ENCODE assay signal across 10 cellular contexts in genomic region chr12:50087995-50088394, GRCh38. TPM values are rescaled to one million over a fixed set of nuclear protein-coding genes. Genes with fewer than 3 reads are reported as not detected.
DNase-seq lines count a peak whose midpoint lies in the region; ATAC-seq, FAIRE-seq and TF ChIP-seq lines count a peak whose summit lies in the region.
"Had no signal": no experiment of that assay in that cellular context is flagged by ENCODE, and none has a peak within 500 bp of the region (broad histone marks: within the 10 kb centered on the region; RNA-seq: fewer than 3 reads in every experiment).

No MANE protein-coding gene starts in this region.

- no peak overlapping the region for H2AFZ ChIP-seq in Loucy (ENCODE audit: low read length)

- H3K9me3 ChIP-seq in BLaER1 treated with 17β-estradiol and CSF1 and Interleukin-3, amounts not matched to agents 10 nM and 100 nM (replicated peaks in 1 of 11) = no peaks in the 10 kb centered on the region
- no peaks in the 10 kb centered on the region for H3K9me3 ChIP-seq in Loucy (ENCODE audit: insufficient read depth, low read depth, low read length)
- H3K9me3 ChIP-seq in Caco-2 = no peaks in the 10 kb centered on the region

- TF ChIP-seq CTCF in Loucy (conservative IDR thresholded peaks at IDR 0.05; ENCODE audit: low read length) = no peak
- no peak for TF ChIP-seq CTCF in bronchial epithelial cell (IDR thresholded peaks at IDR 0.05; ENCODE audit: insufficient read depth, low read length, severe bottlenecking)
- no peak for TF ChIP-seq CTCF in Caco-2 (IDR thresholded peaks at IDR 0.05; ENCODE audit: insufficient read depth in 1 of 2, low read depth in 1 of 2, low read length in 1 of 2, severe bottlenecking in 1 of 2, unreplicated experiment in 1 of 2)

- H3K9me3 Mint-ChIP-seq in naive thymus-derived CD8-positive, alpha-beta T cell = no peaks in the 10 kb centered on the region
- H3K9me3 Mint-ChIP-seq in Caco-2 (ENCODE audit: unreplicated experiment) = no peaks in the 10 kb centered on the region
- H3K9me3 Mint-ChIP-seq: activated naive CD8-positive, alpha-beta T cell treated with anti-CD3 and anti-CD28 coated beads, Interleukin-2, amount 10 ng/mL, durations not matched to agents 7 days and 5 days had no signal

- ATAC-seq in naive thymus-derived CD8-positive, alpha-beta T cell = no peak
- ATAC-seq in GM18867 (IDR thresholded peaks at IDR 0.05; ENCODE audit: unreplicated experiment) (no peak), GM21529 (IDR thresholded peaks at IDR 0.05; ENCODE audit: unreplicated experiment) (no peak)

- BruUV-seq in Caco-2 (replicated peaks; lab: Mats Ljungman, UMichigan) = no TSS peak

- DNase-seq in bronchial epithelial cell (ENCODE audit: low read depth) (peak; percentile 95), HTR-8/SVneo (ENCODE audit: insufficient read length, low spot score) (no peak), Caco-2 (no peak)
- DNase-seq in naive thymus-derived CD8-positive, alpha-beta T cell = no peak
- DNase-seq: activated naive CD8-positive, alpha-beta T cell treated with anti-CD3 and anti-CD28 coated beads, Interleukin-2, amount 10 ng/mL, durations not matched to agents 7 days and 5 days; retina had no signal

- H3K36me3 Mint-ChIP-seq in naive thymus-derived CD8-positive, alpha-beta T cell = peaks cover 0 to 63% (median 11%) of the 10 kb centered on the region in 3 donors
- H3K36me3 Mint-ChIP-seq in Caco-2 (ENCODE audit: insufficient read depth, unreplicated experiment) = peaks cover 73% of the 10 kb centered on the region

- H4K20me1 ChIP-seq in BLaER1 treated with 17β-estradiol and CSF1 and Interleukin-3, amounts not matched to agents 10 nM and 100 nM = peaks cover 0 to 47% (median 37%) of the 10 kb centered on the region in 11 experiments; a peak in 19 of 22 replicates
- H4K20me1 ChIP-seq in Loucy (ENCODE audit: insufficient read depth, low read length, poor library complexity, severe bottlenecking) = peaks cover 23% of the 10 kb centered on the region

- H3K4me1 ChIP-seq in BLaER1 treated with 17β-estradiol and CSF1 and Interleukin-3, amounts not matched to agents 10 nM and 100 nM = peaks cover 35 to 52% (median 44%) of the 10 kb centered on the region in 10 experiments
- H3K4me1 ChIP-seq in Loucy (ENCODE audit: insufficient read depth, low read length, poor library complexity, severe bottlenecking) (peaks cover 24% of the 10 kb centered on the region), Caco-2 (peaks cover 20% of the 10 kb centered on the region)

- CTCF ChIA-PET in Caco-2 (lab: Charles Lee) = interaction anchor here (0.6 to 2.1 kb wide), 5 partner anchors 13 to 59 kb away, joined by 3 to 13 read pairs (median 3); partner anchors contain the start of gene COX14

- H3K4me1 Mint-ChIP-seq in naive thymus-derived CD8-positive, alpha-beta T cell = peaks cover 21 to 43% (median 37%) of the 10 kb centered on the region in 4 donors
- peaks cover 20% of the 10 kb centered on the region for H3K4me1 Mint-ChIP-seq in Caco-2 (ENCODE audit: low read depth, unreplicated experiment)

- POLR2A ChIA-PET in naive thymus-derived CD8-positive, alpha-beta T cell (lab: Charles Lee) = interaction anchor here (2.8 to 2.9 kb wide), 2 partner anchors 24 to 79 kb away, joined by 10 to 21 read pairs; partner anchors contain the start of genes CERS5 and COX14
- POLR2A ChIA-PET in Caco-2 (lab: Charles Lee) = interaction anchor here (1.3 kb wide), 1 partner anchor 22 kb away, joined by 3 read pairs; no protein-coding TSS in a partner anchor

- FAIRE-seq in bronchial epithelial cell (lab: Jason Lieb, UNC) (no peak), HTR-8/SVneo (lab: Jason Lieb, UNC) (no peak)

- peak overlapping the region; percentile 16 to 93 (median 49) for H3K4me2 ChIP-seq in BLaER1 treated with 17β-estradiol and CSF1 and Interleukin-3, amounts not matched to agents 10 nM and 100 nM
- peak overlapping the region; percentile 87 for H3K4me2 ChIP-seq in Loucy (ENCODE audit: low read depth, low read length, poor library complexity, severe bottlenecking)

- peak overlapping the region in 1 of 10 experiments; percentile 24; a peak in 1 of 20 replicates for H3K4me3 ChIP-seq in BLaER1 treated with 17β-estradiol and CSF1 and Interleukin-3, amounts not matched to agents 10 nM and 100 nM
- H3K4me3 ChIP-seq in Loucy (ENCODE audit: low read length, poor library complexity, severe bottlenecking) = peak overlapping the region; percentile 13
- no peak overlapping the region for H3K4me3 ChIP-seq in bronchial epithelial cell (ENCODE audit: low read depth, low read length)
- no peak overlapping the region for H3K4me3 ChIP-seq in Caco-2 (ENCODE audit: low read depth, low read length)

- H3F3A ChIP-seq in Loucy (ENCODE audit: low read depth) = peaks cover 19% of the 10 kb centered on the region

- peak overlapping the region in 10 of 11 experiments; percentile 13 to 57 (median 40); a peak in 15 of 22 replicates for H3K9ac ChIP-seq in BLaER1 treated with 17β-estradiol and CSF1 and Interleukin-3, amounts not matched to agents 10 nM and 100 nM
- peak overlapping the region; percentile 19 for H3K9ac ChIP-seq in Loucy (ENCODE audit: low read depth, low read length, poor library complexity, severe bottlenecking)

- no peaks in the 10 kb centered on the region for H3K27me3 Mint-ChIP-seq in naive thymus-derived CD8-positive, alpha-beta T cell
- no peaks in the 10 kb centered on the region for H3K27me3 Mint-ChIP-seq in Caco-2 (ENCODE audit: insufficient read depth, unreplicated experiment)
- H3K27me3 Mint-ChIP-seq: activated naive CD8-positive, alpha-beta T cell treated with anti-CD3 and anti-CD28 coated beads, Interleukin-2, amount 10 ng/mL, durations not matched to agents 7 days and 5 days had no signal

- no peaks in the 10 kb centered on the region for H3K27me3 ChIP-seq in BLaER1 treated with 17β-estradiol and CSF1 and Interleukin-3, amounts not matched to agents 10 nM and 100 nM
- H3K27me3 ChIP-seq in Loucy (ENCODE audit: insufficient read depth, low read length, poor library complexity, severe bottlenecking) (no peaks in the 10 kb centered on the region), bronchial epithelial cell (ENCODE audit: control insufficient read depth, insufficient read depth, low read length) (no peaks in the 10 kb centered on the region), Caco-2 (replicated peaks; ENCODE audit: control insufficient read depth, insufficient read depth, low read length) (no peaks in the 10 kb centered on the region)

- H3K79me2 ChIP-seq in Loucy (ENCODE audit: insufficient read depth, low read length) = peaks cover 30% of the 10 kb centered on the region

- peaks cover 61 to 68% (median 66%) of the 10 kb centered on the region in 11 experiments for H3K36me3 ChIP-seq in BLaER1 treated with 17β-estradiol and CSF1 and Interleukin-3, amounts not matched to agents 10 nM and 100 nM
- H3K36me3 ChIP-seq in Loucy (ENCODE audit: insufficient read depth, low read length) = peaks cover 41% of the 10 kb centered on the region
- H3K36me3 ChIP-seq in bronchial epithelial cell (ENCODE audit: control insufficient read depth, insufficient read depth, low read length) = peaks cover 13% of the 10 kb centered on the region
- H3K36me3 ChIP-seq in Caco-2 (ENCODE audit: control insufficient read depth, insufficient read depth, low read length) = peaks cover 17% of the 10 kb centered on the region

- peak overlapping the region in 8 of 10 donors; percentile 2 to 84 (median 28) for H3K27ac Mint-ChIP-seq in naive thymus-derived CD8-positive, alpha-beta T cell
- H3K27ac Mint-ChIP-seq in Caco-2 (ENCODE audit: unreplicated experiment) = no peak overlapping the region
- H3K27ac Mint-ChIP-seq: activated naive CD8-positive, alpha-beta T cell treated with anti-CD3 and anti-CD28 coated beads, Interleukin-2, amount 10 ng/mL, durations not matched to agents 7 days and 5 days had no signal

- H3K9me2 ChIP-seq in Loucy (replicated peaks; ENCODE audit: low read depth, low read length) = no peaks in the 10 kb centered on the region

- intact Hi-C loops in Caco-2 (cut with micrococcal nuclease; ENCODE audit: unreplicated experiment) = loop anchor here (1.0 kb wide), 1 partner anchor 87 kb away; no protein-coding TSS in a partner anchor

- peak overlapping the region in 9 of 11 experiments; percentile 1 to 60 (median 35); a peak in 12 of 22 replicates for H3K27ac ChIP-seq in BLaER1 treated with 17β-estradiol and CSF1 and Interleukin-3, amounts not matched to agents 10 nM and 100 nM

- H3K4me3 Mint-ChIP-seq in naive thymus-derived CD8-positive, alpha-beta T cell = peak overlapping the region in 3 of 10 donors; percentile 11 to 70 (median 53)
- H3K4me3 Mint-ChIP-seq in Caco-2 (ENCODE audit: unreplicated experiment) = no peak overlapping the region
- H3K4me3 Mint-ChIP-seq: activated naive CD8-positive, alpha-beta T cell treated with anti-CD3 and anti-CD28 coated beads, Interleukin-2, amount 10 ng/mL, durations not matched to agents 7 days and 5 days had no signal

RNA-seq across cellular contexts. Expression of gene SMARCD1, which starts 2.9 kb away (rescaled TPM):
- total RNA-seq in bronchial epithelial cell = 24.2 and 27.9 TPM in 2 replicates
- total RNA-seq in naive thymus-derived CD8-positive, alpha-beta T cell = 10 to 100 TPM; 63.1 to 71.8 TPM
- polyA plus RNA-seq in naive thymus-derived CD8-positive, alpha-beta T cell = 10 to 100 TPM in 2 of 3 donors, 1 to 10 TPM in 1; 9.7 to 16.8 (median 16.0) TPM
- 142 and 158 TPM in 2 replicates for total RNA-seq in Caco-2 (2022)

RNA-seq across cellular contexts. Expression of gene GPD1, which starts 15.8 kb away (rescaled TPM):
- total RNA-seq in bronchial epithelial cell (0.26 and 0.53 TPM in 2 replicates), Caco-2 (2022) (1.5 and 1.9 TPM in 2 replicates)
- total RNA-seq in naive thymus-derived CD8-positive, alpha-beta T cell = 1 to 10 TPM; 1.1 to 1.5 TPM
- not detected for polyA plus RNA-seq in naive thymus-derived CD8-positive, alpha-beta T cell

RNA-seq across cellular contexts. Expression of gene COX14, which starts 24.0 kb away (rescaled TPM):
- 47.9 and 52.1 TPM in 2 replicates for total RNA-seq in bronchial epithelial cell
- 10 to 100 TPM; 43.4 to 47.1 TPM for total RNA-seq in naive thymus-derived CD8-positive, alpha-beta T cell
- polyA plus RNA-seq in naive thymus-derived CD8-positive, alpha-beta T cell = 100 to 1,000 TPM; 266 to 317 (median 298) TPM
- 85.0 and 86.3 TPM in 2 replicates for total RNA-seq in Caco-2 (2022)

RNA-seq across cellular contexts. Expression of gene ASIC1, which starts 30.6 kb away (rescaled TPM):
- 1.3 and 1.4 TPM in 2 replicates for total RNA-seq in bronchial epithelial cell
- 10 to 100 TPM; 11.7 to 12.2 TPM for total RNA-seq in naive thymus-derived CD8-positive, alpha-beta T cell
- polyA plus RNA-seq in naive thymus-derived CD8-positive, alpha-beta T cell = 1 to 10 TPM in 2 of 3 donors, under 1 TPM in 1; 0.97 to 1.3 (median 1.0) TPM
- 15.6 and 17.8 TPM in 2 replicates for total RNA-seq in Caco-2 (2022)
